ENCODE assay signal across 20 cellular contexts in the genomic region with DNA sequence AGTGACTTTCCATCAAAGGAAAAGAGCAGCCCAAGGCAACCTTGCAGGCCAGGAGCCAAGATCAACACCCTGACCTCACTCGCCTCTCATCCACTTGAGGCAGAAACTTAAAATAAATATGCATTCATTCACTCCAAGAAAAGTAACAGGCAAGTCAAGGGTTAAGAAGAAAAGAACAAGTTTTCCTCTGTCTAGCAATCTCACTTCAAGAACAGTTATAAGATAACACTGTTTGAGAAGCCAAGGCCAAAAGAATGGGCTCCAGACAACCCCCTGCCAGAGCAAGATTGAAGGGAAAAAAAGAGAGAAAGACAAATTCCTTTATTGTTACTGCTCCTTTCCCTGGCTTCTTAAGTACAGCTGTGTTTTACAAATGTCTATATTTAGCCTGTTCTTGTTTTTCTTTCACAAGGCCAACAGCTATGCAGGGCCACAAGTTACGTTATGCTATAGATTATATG. TPM values are rescaled to one million over a fixed set of nuclear protein-coding genes. Genes with fewer than 3 reads are reported as not detected.
DNase-seq lines count a peak whose midpoint lies in the region; ATAC-seq and TF ChIP-seq lines count a peak whose summit lies in the region.
"Had no signal": no experiment of that assay in that cellular context is flagged by ENCODE, and none has a peak within 500 bp of the region (broad histone marks: within the 10 kb centered on the region; RNA-seq: fewer than 3 reads in every experiment).

No MANE protein-coding gene starts in this region.

- H3K4me1 ChIP-seq in neural progenitor cell: no peaks in the 10 kb centered on the region
- H3K4me1 ChIP-seq: foreskin keratinocyte had no signal

- peaks cover 7% of the 10 kb centered on the region for H3K27me3 Mint-ChIP-seq in neural progenitor cell (ENCODE audit: insufficient read depth, low read depth)

- no peaks in the 10 kb centered on the region for H3K9me3 ChIP-seq in neural progenitor cell (ENCODE audit: low read depth)

- no peaks in the 10 kb centered on the region for H3K36me3 Mint-ChIP-seq in neural progenitor cell
- H3K36me3 Mint-ChIP-seq: activated naive CD8-positive, alpha-beta T cell treated with anti-CD3 and anti-CD28 coated beads for 36 hours; naive thymus-derived CD8-positive, alpha-beta T cell had no signal

- H3K27ac Mint-ChIP-seq in neural progenitor cell: peak overlapping the region; percentile 16
- H3K27ac Mint-ChIP-seq: activated naive CD8-positive, alpha-beta T cell treated with anti-CD3 and anti-CD28 coated beads for 36 hours; CD4-positive, alpha-beta T cell; naive thymus-derived CD8-positive, alpha-beta T cell had no signal

- ATAC-seq in HG02884 (IDR thresholded peaks at IDR 0.05; ENCODE audit: unreplicated experiment) (no peak), HG03108 (IDR thresholded peaks at IDR 0.05; ENCODE audit: unreplicated experiment) (no peak), HG02642 (IDR thresholded peaks at IDR 0.05; ENCODE audit: poor library complexity, unreplicated experiment) (no peak)
- ATAC-seq: activated CD4-positive, CD25-positive, alpha-beta regulatory T cell treated with anti-CD3 and anti-CD28 coated beads, Interleukin-2, amount 50 U/mL, for 24 hours; foreskin keratinocyte; naive thymus-derived CD8-positive, alpha-beta T cell; PC-3; sciatic nerve had no signal

- no peaks in the 10 kb centered on the region for H4K20me1 ChIP-seq in neural progenitor cell (ENCODE audit: low read depth)

- H3K27me3 ChIP-seq in neural progenitor cell: no peaks in the 10 kb centered on the region

- peaks cover 25% of the 10 kb centered on the region for H3K4me1 Mint-ChIP-seq in neural progenitor cell
- H3K4me1 Mint-ChIP-seq: activated naive CD8-positive, alpha-beta T cell treated with anti-CD3 and anti-CD28 coated beads for 36 hours had no signal

- peaks cover 2% of the 10 kb centered on the region for H3K9me3 Mint-ChIP-seq in neural progenitor cell
- H3K9me3 Mint-ChIP-seq: activated naive CD8-positive, alpha-beta T cell treated with anti-CD3 and anti-CD28 coated beads for 36 hours; CD4-positive, alpha-beta T cell had no signal

- H3K4me2 ChIP-seq in neural progenitor cell: no peak overlapping the region

- no peak overlapping the region for H2AFZ ChIP-seq in neural progenitor cell (replicated peaks)

- no peaks in the 10 kb centered on the region for H3K36me3 ChIP-seq in neural progenitor cell

- no peak overlapping the region for H3K4me3 ChIP-seq in neural progenitor cell

- no peak overlapping the region for H3K9ac ChIP-seq in neural progenitor cell

- no peaks in the 10 kb centered on the region for H3K79me2 ChIP-seq in neural progenitor cell (ENCODE audit: low read depth)

- TF ChIP-seq CTCF in neural progenitor cell (IDR thresholded peaks at IDR 0.05): no peak

- in situ Hi-C loops in Caki2 (cut with HindIII; ENCODE audit: low pct_unique_long_range_greater_than_20kb, low sequenced_read_pairs): no loop called here

- H3K4me3 Mint-ChIP-seq in neural progenitor cell: no peak overlapping the region
- H3K4me3 Mint-ChIP-seq: activated naive CD8-positive, alpha-beta T cell treated with anti-CD3 and anti-CD28 coated beads for 36 hours; CD4-positive, alpha-beta T cell; naive thymus-derived CD8-positive, alpha-beta T cell had no signal

- DNase-seq in Caki2 (ENCODE audit: low read depth) (peak; percentile 27), NAMALWA (ENCODE audit: low spot score) (peak; percentile 51), dedifferentiated amniotic fluid mesenchymal stem cell (ENCODE audit: extremely low spot score) (peak; percentile 52), neural progenitor cell (ENCODE audit: low spot score) (no peak), DMS153 (lab: John Stamatoyannopoulos, UW) (no peak)
- DNase-seq: activated naive CD8-positive, alpha-beta T cell treated with anti-CD3 and anti-CD28 coated beads for 36 hours; CD4-positive, alpha-beta T cell; foreskin keratinocyte; GOT3; naive thymus-derived CD8-positive, alpha-beta T cell; NCI-H1092; NCI-H2227 treated with DMSO at 0.1 percent for 48 hours; PC-3; stimulated activated naive CD4-positive, alpha-beta T cell treated with Interleukin-2 at 50 U/mL for 16 hours; T-helper 1 cell had no signal

- H3K27ac ChIP-seq in neural progenitor cell: no peak overlapping the region
- H3K27ac ChIP-seq: foreskin keratinocyte had no signal

- H3F3A ChIP-seq in neural progenitor cell (ENCODE audit: low read depth): no peaks in the 10 kb centered on the region

RNA-seq across cellular contexts. Expression of gene SSUH2, which starts 15.7 kb away (rescaled TPM):
- 6.4 TPM in 1 of 2 replicates, not detected in the other for total RNA-seq in Caki2 (2014; rRNA removed; shearing (Covaris generic); ENCODE audit: low replicate concordance)
- 0.22 and 0.37 TPM in 2 replicates for total RNA-seq in neural progenitor cell (ENCODE audit: low replicate concordance)
- total RNA-seq: CD4-positive, alpha-beta T cell; naive thymus-derived CD8-positive, alpha-beta T cell had no signal

Comparison
In these comparisons a context has a peak if more than half of its experiments do, and no peak if none do; other contexts are left out.
1. DNase-seq: peak in Caki2 (single experiment), NAMALWA (single experiment) and dedifferentiated amniotic fluid mesenchymal stem cell (single experiment); none in neural progenitor cell (single experiment) and DMS153 (single experiment).